ENCODE assay signal across 11 cellular contexts in genomic region chr2:195961873-195962272, GRCh38.
DNase-seq lines count a peak whose midpoint lies in the region; ATAC-seq lines count a peak whose summit lies in the region.
"Had no signal": no experiment of that assay in that cellular context is flagged by ENCODE, and none has a peak within 500 bp of the region (broad histone marks: within the 10 kb centered on the region; RNA-seq: fewer than 3 reads in every experiment).

No MANE protein-coding gene starts in this region.

- H3K4me3 ChIP-seq in H7 (ENCODE audit: insufficient read depth, low read depth, low read length), result no peak overlapping the region

- ATAC-seq in GM18517 (IDR thresholded peaks at IDR 0.05; ENCODE audit: unreplicated experiment), result peak; percentile 89
- peak; percentile 99 for ATAC-seq in GM21576 (IDR thresholded peaks at IDR 0.05; ENCODE audit: unreplicated experiment)
- ATAC-seq in HG03159 (IDR thresholded peaks at IDR 0.05; ENCODE audit: unreplicated experiment), result peak; percentile 99

- peak; percentile 49 for DNase-seq in OCI-M1 (lab: John Stamatoyannopoulos, UW)
- DNase-seq in NCI-H1105 treated with DMSO at 0.1 percent for 48 hours (lab: John Stamatoyannopoulos, UW), result no peak
- no peak for DNase-seq in NCI-H69 (lab: John Stamatoyannopoulos, UW)
- no peak for DNase-seq in H7
- no peak for DNase-seq in A172 (ENCODE audit: low spot score)
- DNase-seq: activated CD4-positive, alpha-beta T cell treated with anti-CD3 and anti-CD28 coated beads, Interleukin-2, amount 50 U/mL, for 48 hours; NCI-H2171; stimulated activated naive CD4-positive, alpha-beta T cell had no signal

- H3K27me3 ChIP-seq in H7 (ENCODE audit: control insufficient read depth, insufficient read depth, low read length), result no peaks in the 10 kb centered on the region

- H3K36me3 ChIP-seq in H7 (replicated peaks; ENCODE audit: control insufficient read depth, insufficient read depth, low read length), result no peaks in the 10 kb centered on the region
